In the genomic region with DNA sequence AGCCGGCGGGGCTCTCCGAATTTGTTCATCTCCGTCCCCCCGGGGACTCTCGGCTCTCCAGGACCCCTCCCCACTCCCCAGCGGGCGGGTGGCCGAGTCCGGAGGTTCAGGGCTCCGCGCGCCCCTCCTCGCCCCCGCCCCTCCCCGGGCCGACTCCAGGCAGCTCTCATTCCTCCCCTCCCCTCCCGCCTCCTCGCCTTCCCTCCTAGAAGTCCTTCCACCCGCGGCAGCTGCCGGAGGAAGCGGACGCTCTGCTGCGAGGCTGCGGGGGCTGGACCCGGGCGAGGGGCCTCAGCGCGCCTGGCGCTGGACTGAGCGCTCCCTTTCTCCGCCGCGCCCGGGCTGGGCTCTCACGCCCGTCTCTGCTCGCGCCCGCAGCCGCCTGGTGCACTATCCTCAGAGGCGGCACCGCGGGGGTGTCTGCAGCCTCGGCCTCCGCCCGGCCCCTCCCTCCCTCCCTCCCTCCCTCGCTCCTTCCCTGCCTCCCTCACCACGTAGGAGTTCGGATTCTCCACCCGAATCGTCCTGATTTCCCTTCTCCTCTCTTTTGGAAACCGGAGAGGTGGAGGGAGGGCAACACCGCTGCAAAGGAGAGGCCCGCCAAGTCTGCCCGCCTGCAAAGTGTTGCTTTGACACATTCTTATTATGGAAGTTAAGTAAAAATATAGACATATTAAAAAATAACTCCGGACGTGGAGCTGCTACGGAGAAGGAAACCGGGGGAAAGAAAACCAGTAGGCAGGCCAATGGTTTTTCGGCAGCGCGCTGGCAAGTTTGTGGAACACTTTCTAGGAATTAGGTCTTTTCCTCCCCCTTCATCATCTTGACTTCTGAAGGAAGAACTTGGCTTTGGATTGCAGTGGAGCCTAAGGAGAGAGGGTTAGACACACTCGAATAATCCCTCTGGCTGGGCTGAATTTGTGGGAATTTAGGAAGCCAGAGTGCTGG, we compare ENCODE assay signal across 8 cellular contexts. TPM values are rescaled to one million over a fixed set of nuclear protein-coding genes. Genes with fewer than 3 reads are reported as not detected.
DNase-seq lines count a peak whose midpoint lies in the region; ATAC-seq and TF ChIP-seq lines count a peak whose summit lies in the region.

A gene with protein sequence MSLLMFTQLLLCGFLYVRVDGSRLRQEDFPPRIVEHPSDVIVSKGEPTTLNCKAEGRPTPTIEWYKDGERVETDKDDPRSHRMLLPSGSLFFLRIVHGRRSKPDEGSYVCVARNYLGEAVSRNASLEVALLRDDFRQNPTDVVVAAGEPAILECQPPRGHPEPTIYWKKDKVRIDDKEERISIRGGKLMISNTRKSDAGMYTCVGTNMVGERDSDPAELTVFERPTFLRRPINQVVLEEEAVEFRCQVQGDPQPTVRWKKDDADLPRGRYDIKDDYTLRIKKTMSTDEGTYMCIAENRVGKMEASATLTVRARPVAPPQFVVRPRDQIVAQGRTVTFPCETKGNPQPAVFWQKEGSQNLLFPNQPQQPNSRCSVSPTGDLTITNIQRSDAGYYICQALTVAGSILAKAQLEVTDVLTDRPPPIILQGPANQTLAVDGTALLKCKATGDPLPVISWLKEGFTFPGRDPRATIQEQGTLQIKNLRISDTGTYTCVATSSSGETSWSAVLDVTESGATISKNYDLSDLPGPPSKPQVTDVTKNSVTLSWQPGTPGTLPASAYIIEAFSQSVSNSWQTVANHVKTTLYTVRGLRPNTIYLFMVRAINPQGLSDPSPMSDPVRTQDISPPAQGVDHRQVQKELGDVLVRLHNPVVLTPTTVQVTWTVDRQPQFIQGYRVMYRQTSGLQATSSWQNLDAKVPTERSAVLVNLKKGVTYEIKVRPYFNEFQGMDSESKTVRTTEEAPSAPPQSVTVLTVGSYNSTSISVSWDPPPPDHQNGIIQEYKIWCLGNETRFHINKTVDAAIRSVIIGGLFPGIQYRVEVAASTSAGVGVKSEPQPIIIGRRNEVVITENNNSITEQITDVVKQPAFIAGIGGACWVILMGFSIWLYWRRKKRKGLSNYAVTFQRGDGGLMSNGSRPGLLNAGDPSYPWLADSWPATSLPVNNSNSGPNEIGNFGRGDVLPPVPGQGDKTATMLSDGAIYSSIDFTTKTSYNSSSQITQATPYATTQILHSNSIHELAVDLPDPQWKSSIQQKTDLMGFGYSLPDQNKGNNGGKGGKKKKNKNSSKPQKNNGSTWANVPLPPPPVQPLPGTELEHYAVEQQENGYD (N-terminal part only) (plus strand): TSS at position 494 of the 948 bp plus-strand sequence. CDS start 687 bp downstream, outside the sequence.

- peaks cover 7% of the 10 kb centered on the region; the same call in 1 of the 2 replicates for H3K4me1 ChIP-seq in GM23248 (ENCODE audit: insufficient read depth)
- peaks cover 41% of the 10 kb centered on the region for H3K4me1 ChIP-seq in OCI-LY1 (ENCODE audit: insufficient read depth, low read length, severe bottlenecking)

- H3K9me3 ChIP-seq in GM23248 (ENCODE audit: low read depth): no peaks in the 10 kb centered on the region
- no peaks in the 10 kb centered on the region for H3K9me3 ChIP-seq in OCI-LY1 (ENCODE audit: low read length)

- H3K4me3 Mint-ChIP-seq in neural crest cell: peak within 1 kb of the TSS; percentile 92
- no peak within 1 kb of the TSS for H3K4me3 Mint-ChIP-seq in activated T-cell treated with anti-CD3 and anti-CD28 coated beads, Interleukin-2, amount 50 U/mL, for 4 hours

- H3K27ac Mint-ChIP-seq in neural crest cell (ENCODE audit: unreplicated experiment): peak within 1 kb of the TSS; percentile 3

- DNase-seq in GM23248: peak; percentile 49
- DNase-seq in neural crest cell (ENCODE audit: low read depth, low spot score): peak; percentile 64
- DNase-seq in AML-193 (lab: John Stamatoyannopoulos, UW): no peak
- DNase-seq in activated T-cell treated with anti-CD3 and anti-CD28 coated beads, Interleukin-2, amount 50 U/mL, for 4 hours: no peak
- DNase-seq in activated CD4-positive, alpha-beta T cell treated with anti-CD3 and anti-CD28 coated beads for 48 hours: no peak

- no peaks in the 10 kb centered on the region for H3F3A ChIP-seq in GM23248 (ENCODE audit: insufficient read depth)
- H3F3A ChIP-seq in OCI-LY1 (ENCODE audit: insufficient read depth, low read length): 0 out of 2 replicates have a peak, but pooled peaks cover 3% of the 10 kb centered on the region

- H3K27ac ChIP-seq in GM23248: no peak within 1 kb of the TSS
- peak within 1 kb of the TSS; percentile 69 for H3K27ac ChIP-seq in OCI-LY1 (ENCODE audit: low read depth, low read length, poor library complexity, severe bottlenecking)

- H3K4me2 ChIP-seq in GM23248 (ENCODE audit: unreplicated experiment) (peak within 1 kb of the TSS; percentile 67), OCI-LY1 (ENCODE audit: low read length) (peak within 1 kb of the TSS; percentile 49; the same call in 1 of the 2 replicates)

- ATAC-seq in esophagus mucosa: peak; percentile 87
- no peak for ATAC-seq in HG02623 (IDR thresholded peaks at IDR 0.05; ENCODE audit: unreplicated experiment)
- ATAC-seq in activated T-cell treated with anti-CD3 and anti-CD28 coated beads, Interleukin-2, amount 50 U/mL, for 4 hours: no peak

- TF ChIP-seq CTCF in OCI-LY1 (IDR thresholded peaks at IDR 0.05; ENCODE audit: low read length) (no peak), neural crest cell (conservative IDR thresholded peaks at IDR 0.05) (no peak)

- H4K20me1 ChIP-seq in GM23248 (ENCODE audit: insufficient read depth) (no peaks in the 10 kb centered on the region), OCI-LY1 (ENCODE audit: insufficient read depth, low read length) (no peaks in the 10 kb centered on the region)

- peaks cover 40% of the 10 kb centered on the region for H3K27me3 Mint-ChIP-seq in neural crest cell (ENCODE audit: low read depth)
- peaks cover 26% of the 10 kb centered on the region for H3K27me3 Mint-ChIP-seq in activated T-cell treated with anti-CD3 and anti-CD28 coated beads, Interleukin-2, amount 50 U/mL, for 4 hours (ENCODE audit: low read depth)

- H3K79me2 ChIP-seq in GM23248 (ENCODE audit: insufficient read depth) (no peaks in the 10 kb centered on the region), OCI-LY1 (ENCODE audit: insufficient read depth, low read length) (no peaks in the 10 kb centered on the region)

- H3K36me3 ChIP-seq in GM23248 (ENCODE audit: low read depth) (no peaks in the 10 kb centered on the region), OCI-LY1 (ENCODE audit: insufficient read depth, low read length) (no peaks in the 10 kb centered on the region)

- peaks cover 39% of the 10 kb centered on the region for H3K4me1 Mint-ChIP-seq in neural crest cell
- no peaks in the 10 kb centered on the region for H3K4me1 Mint-ChIP-seq in activated T-cell treated with anti-CD3 and anti-CD28 coated beads, Interleukin-2, amount 50 U/mL, for 4 hours (ENCODE audit: low read depth)

- in situ Hi-C loops in GM23248 (cut with MboI): loop anchor here (25.0 kb wide), 1 partner anchor 1572 kb away; no protein-coding TSS in a partner anchor

- H3K9ac ChIP-seq in GM23248: no peak within 1 kb of the TSS
- peak within 1 kb of the TSS; percentile 27; the same call in 1 of the 2 replicates for H3K9ac ChIP-seq in OCI-LY1 (ENCODE audit: low read length)

- H3K27me3 ChIP-seq in GM23248 (replicated peaks; ENCODE audit: insufficient read depth) (peaks cover 56% of the 10 kb centered on the region), OCI-LY1 (ENCODE audit: insufficient read depth, low read length) (no peaks in the 10 kb centered on the region)

- H3K9me3 Mint-ChIP-seq in neural crest cell: no peaks in the 10 kb centered on the region
- no peaks in the 10 kb centered on the region for H3K9me3 Mint-ChIP-seq in activated T-cell treated with anti-CD3 and anti-CD28 coated beads, Interleukin-2, amount 50 U/mL, for 4 hours

- WGBS in GM23248 (ENCODE audit: low coverage in 1 of 2, low lambda C conversion rate in 2 of 2, missing lambda C conversion rate in 2 of 2), 2 experiments: 1 to 2% methylated on average over 20 to 56 of the region's 65 CpGs

- H2AFZ ChIP-seq in GM23248 (peak within 1 kb of the TSS; percentile 76), OCI-LY1 (ENCODE audit: low read length) (peak within 1 kb of the TSS; percentile 39; the same call in 1 of the 2 replicates)

- H3K4me3 ChIP-seq in GM23248: peak within 1 kb of the TSS; percentile 66
- H3K4me3 ChIP-seq in OCI-LY1 (ENCODE audit: low read depth, low read length, poor library complexity, severe bottlenecking): no peak within 1 kb of the TSS

- no peaks in the 10 kb centered on the region for H3K36me3 Mint-ChIP-seq in neural crest cell (ENCODE audit: low read depth)
- no peaks in the 10 kb centered on the region for H3K36me3 Mint-ChIP-seq in activated T-cell treated with anti-CD3 and anti-CD28 coated beads, Interleukin-2, amount 50 U/mL, for 4 hours (ENCODE audit: insufficient read depth)

- H3K9me2 ChIP-seq in GM23248 (ENCODE audit: insufficient read depth): no peaks in the 10 kb centered on the region
- H3K9me2 ChIP-seq in OCI-LY1 (ENCODE audit: low read depth, low read length): no peaks in the 10 kb centered on the region

RNA-seq across cellular contexts. Expression of the gene that starts here (rescaled TPM):
- total RNA-seq in GM23248 (2014; rRNA removed; shearing (Covaris generic)): under 0.01 TPM in 1 of 2 replicates, not detected in the other
- polyA plus RNA-seq in GM23248 (2016; fragmentation: Nextera tagmentation; extraction: Ambion mirVana): 0.05 TPM in 1 of 2 replicates, not detected in the other
- total RNA-seq in esophagus mucosa (7.1 TPM), neural crest cell (26.0 and 27.9 TPM in 2 replicates)
- total RNA-seq in activated T-cell treated with anti-CD3 and anti-CD28 coated beads, Interleukin-2, amount 50 U/mL, for 4 hours: not detected

Comparison
In these comparisons a context has a peak if more than half of its experiments do, and no peak if none do; other contexts are left out.
1. Peak in DNase-seq, H3K4me3 ChIP-seq and H3K4me2 ChIP-seq in GM23248; RNA of the gene not detected or under 1 TPM.